ENCODE assay signal across 25 cellular contexts in genomic region chr2:3261511-3261910, GRCh38.
"Had no signal": no experiment of that assay in that cellular context is flagged by ENCODE, and none has a peak within 500 bp of the region (broad histone marks: within the 10 kb centered on the region; RNA-seq: fewer than 3 reads in every experiment).

No MANE protein-coding gene starts in this region.

- H3K27me3 Mint-ChIP-seq: naive thymus-derived CD4-positive, alpha-beta T cell; natural killer cell treated with Interleukin-12 subunit alpha and Interleukin-12 subunit beta and Interleukin-15 and Interleukin-18, amount 100 ng/mL, for 72 hours; progenitor cell of endocrine pancreas; stimulated activated naive B cell treated with anti-CD40 and anti-IgM and Interleukin-4, amounts not matched to agents 10 μg/mL and 1 μg/mL and 100 μg/mL, for 72 hours; stimulated activated naive CD8-positive, alpha-beta T cell treated with anti-CD3 and anti-CD28 coated beads, Interleukin-15, Interleukin-2, amounts not matched to agents 100 ng/mL and 50 ng/mL, for 24 hours; type B pancreatic cell had no signal

- DNase-seq: heart right ventricle; left colon; left ventricle myocardium inferior; midbrain; mucosa of descending colon; naive thymus-derived CD4-positive, alpha-beta T cell; nucleus accumbens; right cardiac atrium; stimulated activated CD4-positive, alpha-beta T cell treated with anti-CD3 and anti-CD28 coated beads, Interleukin-1b, Interleukin-23, amount 100 ng/mL, for 48 hours; stimulated activated CD4-positive, alpha-beta T cell treated with anti-CD3 and anti-CD28 coated beads, Interleukin-2, amount 100 ng/mL, for 48 hours; stimulated activated CD4-positive, alpha-beta T cell treated with anti-CD3 and anti-CD28 coated beads, Interleukin-4, amount 100 ng/mL, for 4 hours; stimulated activated CD8-positive, alpha-beta memory T cell treated with anti-CD3 and anti-CD28 coated beads, Interleukin-4, amount 100 ng/mL, for 48 hours; stimulated activated naive B cell treated with anti-CD40 and anti-IgM and Interleukin-4, amounts not matched to agents 10 μg/mL and 1 μg/mL and 100 μg/mL, for 72 hours; substantia nigra; uterus had no signal

- H3K4me1 ChIP-seq: tibial nerve, uterus had no signal

- ATAC-seq: heart right ventricle; left colon; mucosa of descending colon; naive thymus-derived CD4-positive, alpha-beta T cell; right cardiac atrium; sciatic nerve; stimulated activated naive B cell treated with anti-CD40 and anti-IgM and Interleukin-4, amounts not matched to agents 10 μg/mL and 1 μg/mL and 100 μg/mL, for 72 hours had no signal

- H3K4me3 Mint-ChIP-seq: naive thymus-derived CD4-positive, alpha-beta T cell; natural killer cell treated with Interleukin-12 subunit alpha and Interleukin-12 subunit beta and Interleukin-15 and Interleukin-18, amount 100 ng/mL, for 72 hours; stimulated activated naive B cell treated with anti-CD40 and anti-IgM and Interleukin-4, amounts not matched to agents 10 μg/mL and 1 μg/mL and 100 μg/mL, for 72 hours; stimulated activated naive CD8-positive, alpha-beta T cell treated with anti-CD3 and anti-CD28 coated beads, Interleukin-15, Interleukin-2, amounts not matched to agents 100 ng/mL and 50 ng/mL, for 24 hours; type B pancreatic cell had no signal

- H3K9me3 ChIP-seq: heart right ventricle, left ventricle myocardium inferior, mucosa of descending colon, tibial nerve, uterus had no signal

- H3K27me3 ChIP-seq: heart right ventricle, hepatocyte, tibial nerve, uterus had no signal

- H3K4me3 ChIP-seq: heart right ventricle, hepatocyte, left ventricle myocardium inferior, lung, mucosa of descending colon, skin epidermis, tibial nerve, uterus had no signal

- H3K27ac Mint-ChIP-seq: progenitor cell of endocrine pancreas; stimulated activated naive CD8-positive, alpha-beta T cell treated with anti-CD3 and anti-CD28 coated beads, Interleukin-15, Interleukin-2, amounts not matched to agents 100 ng/mL and 50 ng/mL, for 24 hours; type B pancreatic cell had no signal

- H3K9ac ChIP-seq: parathyroid adenoma had no signal

- H3K9me3 Mint-ChIP-seq: naive thymus-derived CD4-positive, alpha-beta T cell; natural killer cell treated with Interleukin-12 subunit alpha and Interleukin-12 subunit beta and Interleukin-15 and Interleukin-18, amount 100 ng/mL, for 72 hours; stimulated activated naive B cell treated with anti-CD40 and anti-IgM and Interleukin-4, amounts not matched to agents 10 μg/mL and 1 μg/mL and 100 μg/mL, for 72 hours; stimulated activated naive CD8-positive, alpha-beta T cell treated with anti-CD3 and anti-CD28 coated beads, Interleukin-15, Interleukin-2, amounts not matched to agents 100 ng/mL and 50 ng/mL, for 24 hours; type B pancreatic cell had no signal

- H3K36me3 ChIP-seq: uterus had no signal

- H3K36me3 Mint-ChIP-seq: natural killer cell treated with Interleukin-12 subunit alpha and Interleukin-12 subunit beta and Interleukin-15 and Interleukin-18, amount 100 ng/mL, for 72 hours had no signal

- H3K27ac ChIP-seq: heart right ventricle, hepatocyte, left ventricle myocardium inferior, parathyroid adenoma, skin epidermis, uterus had no signal
